Comparison of ENCODE assay signal across 27 cellular contexts in the genomic region with DNA sequence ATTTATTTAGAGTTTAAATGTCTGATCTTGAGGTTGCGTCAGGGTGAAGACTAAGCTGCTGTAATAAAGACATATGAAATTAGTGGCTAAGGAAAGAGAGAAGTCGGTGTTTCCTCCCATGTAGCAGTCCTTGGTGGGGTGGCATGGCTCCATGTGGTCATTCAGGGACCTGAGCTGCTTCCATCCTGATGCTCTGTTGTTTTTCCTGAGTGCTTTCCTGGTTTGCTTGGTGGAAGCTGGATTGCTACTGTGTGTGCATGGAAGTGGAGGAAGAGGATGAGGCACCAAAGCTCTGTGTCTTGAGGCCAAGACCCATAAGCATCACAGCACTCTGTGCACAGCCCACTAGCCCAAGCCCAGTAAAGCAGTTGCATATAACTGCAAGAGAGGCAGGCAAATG.
"Had no signal": no experiment of that assay in that cellular context is flagged by ENCODE, and none has a peak within 500 bp of the region (broad histone marks: within the 10 kb centered on the region; RNA-seq: fewer than 3 reads in every experiment).

No MANE protein-coding gene starts in this region.

- H3K27ac Mint-ChIP-seq: activated CD4-positive, alpha-beta memory T cell treated with anti-CD3 and anti-CD28 coated beads, Interleukin-2, amount 10 ng/mL, durations not matched to agents 7 days and 5 days; activated naive CD4-positive, alpha-beta T cell treated with anti-CD3 and anti-CD28 coated beads, Interleukin-2, amount 50 U/mL, for 72 hours; T-helper 1 cell treated with Interleukin-12 subunit alpha and Interleukin-12 subunit beta and Interleukin-4 antibody, amounts not matched to agents 30 μg/mL and 1 μg/mL, for 36 hours had no signal

- H3K9me3 Mint-ChIP-seq: activated CD4-positive, alpha-beta memory T cell treated with anti-CD3 and anti-CD28 coated beads, Interleukin-2, amount 10 ng/mL, durations not matched to agents 7 days and 5 days; activated T-cell treated with anti-CD3 and anti-CD28 coated beads, Interleukin-2, amount 50 U/mL, for 4 hours; central memory CD8-positive, alpha-beta T cell had no signal

- H3K4me3 ChIP-seq: ascending aorta, cardiac muscle cell, SJCRH30, SK-N-MC had no signal

- H3K4me3 Mint-ChIP-seq: activated CD4-positive, alpha-beta memory T cell treated with anti-CD3 and anti-CD28 coated beads, Interleukin-2, amount 10 ng/mL, durations not matched to agents 7 days and 5 days; activated T-cell treated with anti-CD3 and anti-CD28 coated beads, Interleukin-2, amount 50 U/mL, for 4 hours; central memory CD8-positive, alpha-beta T cell; T-helper 1 cell treated with Interleukin-12 subunit alpha and Interleukin-12 subunit beta and Interleukin-4 antibody, amounts not matched to agents 30 μg/mL and 1 μg/mL, for 36 hours had no signal

- H3K4me2 ChIP-seq: KMS-11 had no signal

- H3K9me3 ChIP-seq: ascending aorta, SJCRH30 had no signal

- ATAC-seq: activated naive CD4-positive, alpha-beta T cell treated with anti-CD3 and anti-CD28 coated beads, Interleukin-2, amount 50 U/mL, for 72 hours; activated T-cell treated with anti-CD3 and anti-CD28 coated beads, Interleukin-2, amount 50 U/mL, for 4 hours; Panc1 had no signal

- H3K27ac ChIP-seq: ascending aorta, cardiac muscle cell, KMS-11, SJCRH30, SK-N-MC, WERI-Rb-1 had no signal

- H3K9ac ChIP-seq: KMS-11 had no signal

- H3K4me1 Mint-ChIP-seq: central memory CD8-positive, alpha-beta T cell had no signal

- H3K27me3 Mint-ChIP-seq: activated CD4-positive, alpha-beta memory T cell treated with anti-CD3 and anti-CD28 coated beads, Interleukin-2, amount 10 ng/mL, durations not matched to agents 7 days and 5 days; central memory CD8-positive, alpha-beta T cell had no signal

- H3K4me1 ChIP-seq: ascending aorta, SJCRH30 had no signal

- H3K27me3 ChIP-seq: ascending aorta, cardiac muscle cell, SJCRH30 had no signal

- H3K36me3 ChIP-seq: ascending aorta, cardiac muscle cell, SJCRH30, WERI-Rb-1 had no signal

- DNase-seq: activated CD4-positive, alpha-beta memory T cell treated with anti-CD3 and anti-CD28 coated beads, Interleukin-2, amount 10 ng/mL, durations not matched to agents 7 days and 5 days; activated CD4-positive, alpha-beta T cell treated with anti-CD3 and anti-CD28 coated beads for 1 hour; activated CD4-positive, alpha-beta T cell treated with anti-CD3 and anti-CD28 coated beads for 48 hours; activated CD4-positive, CD25-positive, alpha-beta regulatory T cell; activated effector memory CD4-positive, alpha-beta T cell treated with anti-CD3 and anti-CD28 coated beads, Interleukin-2, amount 50 U/mL, for 16 hours; activated naive CD4-positive, alpha-beta T cell treated with Interleukin-2 at 50 U/mL for 16 hours; activated T-cell treated with anti-CD3 and anti-CD28 coated beads, Interleukin-2, amount 50 U/mL, for 4 hours; amygdala; MM.1S; MV-4-11; NCI-H1092; NCI-H1436 treated with DMSO at 0.1 percent for 48 hours; NCI-H1694 treated with DMSO at 0.1 percent for 48 hours; NCI-H2029; NCI-H345; NCI-H524 treated with DMSO at 0.1 percent for 48 hours; SHP77; SJCRH30; WERI-Rb-1 had no signal
